ENCODE assay signal across 1 cellular context in genomic region chrX:132491191-132491590, GRCh38.
TF ChIP-seq lines count a peak whose summit lies in the region.

No MANE protein-coding gene starts in this region.

TF ChIP-seq in HepG2, 621 proteins besides CTCF, POLR2A, EP300 and RAD21 (continued from another document and continues in another):
- TF ChIP-seq ZNF430 (CRISPR knock-in tag; IDR thresholded peaks at IDR 0.05) = no peak
- TF ChIP-seq ZBTB38 (CRISPR knock-in tag; IDR thresholded peaks at IDR 0.05) = no peak
- no peak for TF ChIP-seq ZNF816 (CRISPR knock-in tag; IDR thresholded peaks at IDR 0.05; ENCODE audit: borderline replicate concordance)
- no peak for TF ChIP-seq PHF8 (CRISPR knock-in tag; IDR thresholded peaks at IDR 0.05)
- no peak for TF ChIP-seq ZNF710 (CRISPR knock-in tag; IDR thresholded peaks at IDR 0.05; ENCODE audit: borderline replicate concordance)
- no peak for TF ChIP-seq HES4 (CRISPR knock-in tag; IDR thresholded peaks at IDR 0.05; ENCODE audit: borderline replicate concordance)
- TF ChIP-seq ZNF615 (CRISPR knock-in tag; IDR thresholded peaks at IDR 0.05; ENCODE audit: borderline replicate concordance) = no peak
- no peak for TF ChIP-seq ZBTB8A (CRISPR knock-in tag; IDR thresholded peaks at IDR 0.05; ENCODE audit: borderline replicate concordance, low read depth)
- peak; percentile 17; the same call in 1 of the 2 replicates for TF ChIP-seq ERF (CRISPR knock-in tag; IDR thresholded peaks at IDR 0.05)
- no peak for TF ChIP-seq HNF4G (IDR thresholded peaks at IDR 0.05; ENCODE audit: borderline replicate concordance, low read depth, low read length)
- no peak for TF ChIP-seq HNF4G (CRISPR knock-in tag; IDR thresholded peaks at IDR 0.05; ENCODE audit: borderline replicate concordance, low read depth)
- TF ChIP-seq ZNF850 (CRISPR knock-in tag; conservative IDR thresholded peaks at IDR 0.05) = no peak
- no peak for TF ChIP-seq POGK (CRISPR knock-in tag; conservative IDR thresholded peaks at IDR 0.05)
- TF ChIP-seq ZNF263 (CRISPR knock-in tag; IDR thresholded peaks at IDR 0.05) = no peak
- TF ChIP-seq IRF9 (CRISPR knock-in tag; IDR thresholded peaks at IDR 0.05; ENCODE audit: borderline replicate concordance) = no peak
- TF ChIP-seq NFE2L2 (IDR thresholded peaks at IDR 0.05; ENCODE audit: low read length) = no peak
- peak; percentile 77 for TF ChIP-seq MED1 (CRISPR knock-in tag; IDR thresholded peaks at IDR 0.05)
- no peak for TF ChIP-seq ZIK1 (CRISPR knock-in tag; IDR thresholded peaks at IDR 0.05; ENCODE audit: borderline replicate concordance, low read depth)
- no peak for TF ChIP-seq SOX6 (IDR thresholded peaks at IDR 0.05)
- peak; percentile 69 for TF ChIP-seq SOX6 (CRISPR knock-in tag; IDR thresholded peaks at IDR 0.05)
- no peak for TF ChIP-seq HHEX (CRISPR knock-in tag; IDR thresholded peaks at IDR 0.05)
- no peak for TF ChIP-seq ZBTB7B (CRISPR knock-in tag; IDR thresholded peaks at IDR 0.05)
- TF ChIP-seq ZNF276 (CRISPR knock-in tag; IDR thresholded peaks at IDR 0.05; ENCODE audit: low read depth) = no peak
- TF ChIP-seq ZNF841 (CRISPR knock-in tag; IDR thresholded peaks at IDR 0.05; ENCODE audit: borderline replicate concordance) = no peak
- TF ChIP-seq REPIN1 (CRISPR knock-in tag; IDR thresholded peaks at IDR 0.05; ENCODE audit: borderline replicate concordance, low read depth) = no peak
- no peak for TF ChIP-seq PCBP2 (optimal IDR thresholded peaks at IDR 0.05; ENCODE audit: low read depth, low read length, poor library complexity, severe bottlenecking)
- no peak for TF ChIP-seq NCOA5 (CRISPR knock-in tag; IDR thresholded peaks at IDR 0.05)
- peak; percentile 58; the same call in 1 of the 2 replicates for TF ChIP-seq SKIL (CRISPR knock-in tag; IDR thresholded peaks at IDR 0.05; ENCODE audit: borderline replicate concordance)
- no peak for TF ChIP-seq DNMT3B (CRISPR knock-in tag; conservative IDR thresholded peaks at IDR 0.05)
- peak; percentile 61; the same call in 1 of the 2 replicates for TF ChIP-seq POGZ (CRISPR knock-in tag; IDR thresholded peaks at IDR 0.05)
- TF ChIP-seq ZFP41 (CRISPR knock-in tag; IDR thresholded peaks at IDR 0.05; ENCODE audit: borderline replicate concordance) = no peak
- TF ChIP-seq RBFOX2 (IDR thresholded peaks at IDR 0.05; ENCODE audit: low read depth, low read length) = peak; percentile 58
- no peak for TF ChIP-seq RXRA (CRISPR knock-in tag; IDR thresholded peaks at IDR 0.05)
- no peak for TF ChIP-seq CHD2 (IDR thresholded peaks at IDR 0.05; ENCODE audit: low read depth, low read length)
- TF ChIP-seq ZNF644 (CRISPR knock-in tag; IDR thresholded peaks at IDR 0.05; ENCODE audit: low read depth) = 0 out of 2 replicates have a peak, but pooled peaks have one; percentile 24
- TF ChIP-seq ZNF138 (CRISPR knock-in tag; IDR thresholded peaks at IDR 0.05; ENCODE audit: low read depth) = no peak
- TF ChIP-seq ZFP91 (CRISPR knock-in tag; IDR thresholded peaks at IDR 0.05; ENCODE audit: borderline replicate concordance) = no peak
- TF ChIP-seq NPAS2 (CRISPR knock-in tag; IDR thresholded peaks at IDR 0.05; ENCODE audit: borderline replicate concordance) = no peak
- 0 out of 2 replicates have a peak, but pooled peaks have one; percentile 15 for TF ChIP-seq MIXL1 (CRISPR knock-in tag; IDR thresholded peaks at IDR 0.05)
- peak; percentile 45; the same call in 1 of the 2 replicates for TF ChIP-seq ISL2 (CRISPR knock-in tag; IDR thresholded peaks at IDR 0.05)
- no peak for TF ChIP-seq RARG (CRISPR knock-in tag; IDR thresholded peaks at IDR 0.05; ENCODE audit: low read depth)
- no peak for TF ChIP-seq ZNF354B (CRISPR knock-in tag; IDR thresholded peaks at IDR 0.05)
- no peak for TF ChIP-seq ZNF780A (CRISPR knock-in tag; IDR thresholded peaks at IDR 0.05)
- TF ChIP-seq MLXIP (CRISPR knock-in tag; IDR thresholded peaks at IDR 0.05; ENCODE audit: borderline replicate concordance) = no peak
- TF ChIP-seq THRA (CRISPR knock-in tag; IDR thresholded peaks at IDR 0.05; ENCODE audit: borderline replicate concordance) = peak; percentile 44; the same call in 1 of the 2 replicates
- TF ChIP-seq JDP2 (CRISPR knock-in tag; IDR thresholded peaks at IDR 0.05; ENCODE audit: borderline replicate concordance) = no peak
- TF ChIP-seq ARID5B (CRISPR knock-in tag; IDR thresholded peaks at IDR 0.05) = peak; percentile 81
- TF ChIP-seq ZNF292 (CRISPR knock-in tag; IDR thresholded peaks at IDR 0.05; ENCODE audit: borderline replicate concordance, low read depth) = no peak
